In genomic region chr6:63793727-63794126, GRCh38 we compare ENCODE assay signal across 18 cellular contexts.
A peak's percentile ranks its signal among the peaks of the same experiment; 100 is the strongest.
DNase-seq lines count a peak whose midpoint lies in the region; ATAC-seq and TF ChIP-seq lines count a peak whose summit lies in the region.
"Had no signal": no experiment of that assay in that cellular context is flagged by ENCODE, and none has a peak within 500 bp of the region (broad histone marks: within the 10 kb centered on the region; RNA-seq: fewer than 3 reads in every experiment).

No MANE protein-coding gene starts in this region.

- intact Hi-C loops in CD14-positive monocyte (cut with micrococcal nuclease) (no loop called here), psoas muscle (cut with DNase I) (no loop called here)
- intact Hi-C loops in activated CD4-positive, alpha-beta memory T cell treated with anti-CD3 and anti-CD28 coated beads for 36 hours (cut with micrococcal nuclease): no loop called here

- H3K27ac Mint-ChIP-seq in CD14-positive monocyte: peak overlapping the region in 6 of 7 donors; percentile 12 to 76 (median 46)
- H3K27ac Mint-ChIP-seq in activated CD4-positive, alpha-beta memory T cell treated with anti-CD3 and anti-CD28 coated beads for 36 hours: no peak overlapping the region

- POLR2A ChIA-PET in activated CD4-positive, alpha-beta memory T cell treated with anti-CD3 and anti-CD28 coated beads for 36 hours (lab: Charles Lee): no interaction called here

- H3K36me3 ChIP-seq in neutrophil (no peaks in the 10 kb centered on the region), psoas muscle (ENCODE audit: insufficient read depth in 1 of 2, low read depth in 1 of 2) (no peaks in the 10 kb centered on the region), osteoblast (ENCODE audit: insufficient read depth, low read length) (no peaks in the 10 kb centered on the region)
- H3K36me3 ChIP-seq: BLaER1 treated with 17β-estradiol and CSF1 and Interleukin-3, amounts not matched to agents 10 nM and 100 nM; SJSA1 had no signal

- H3K27me3 ChIP-seq in neutrophil (no peaks in the 10 kb centered on the region), psoas muscle (ENCODE audit: insufficient read depth in 3 of 3, low read length in 2 of 3) (peaks cover 0 to 4% (median 0%) of the 10 kb centered on the region in 3 donors), osteoblast (ENCODE audit: insufficient read depth, low read length) (no peaks in the 10 kb centered on the region)
- H3K27me3 ChIP-seq: BLaER1 treated with 17β-estradiol and CSF1 and Interleukin-3, amounts not matched to agents 10 nM and 100 nM had no signal

- H2AFZ ChIP-seq in osteoblast (ENCODE audit: low read length): no peak overlapping the region
- H2AFZ ChIP-seq: GM23248, PC-9 had no signal

- CTCF ChIA-PET in activated CD4-positive, alpha-beta memory T cell treated with anti-CD3 and anti-CD28 coated beads for 36 hours (lab: Charles Lee): no interaction called here

- H3K27ac ChIP-seq in neutrophil: peak overlapping the region; percentile 74
- no peak overlapping the region for H3K27ac ChIP-seq in psoas muscle
- H3K27ac ChIP-seq in osteoblast (ENCODE audit: low read depth, low read length): no peak overlapping the region
- H3K27ac ChIP-seq: BLaER1 treated with 17β-estradiol and CSF1 and Interleukin-3, amounts not matched to agents 10 nM and 100 nM; GM23248; PC-9; SJSA1 had no signal

- H4K20me1 ChIP-seq in osteoblast (ENCODE audit: insufficient read depth, low read length): no peaks in the 10 kb centered on the region
- H4K20me1 ChIP-seq: BLaER1 treated with 17β-estradiol and CSF1 and Interleukin-3, amounts not matched to agents 10 nM and 100 nM had no signal

- TF ChIP-seq CTCF in CD14-positive monocyte (IDR thresholded peaks at IDR 0.05) (no peak), neutrophil (IDR thresholded peaks at IDR 0.05) (no peak), psoas muscle (IDR thresholded peaks at IDR 0.05) (no peak), osteoblast (IDR thresholded peaks at IDR 0.05; ENCODE audit: extremely low read depth, low read depth, low read length) (no peak)

- H3K4me3 ChIP-seq in neutrophil (ENCODE audit: low read depth in 1 of 2, low read length in 1 of 2) (no peak overlapping the region), psoas muscle (no peak overlapping the region), osteoblast (ENCODE audit: insufficient read depth, low read length) (no peak overlapping the region)
- H3K4me3 ChIP-seq: BLaER1 treated with 17β-estradiol and CSF1 and Interleukin-3, amounts not matched to agents 10 nM and 100 nM; GM23248; PC-9; SJSA1 had no signal

- no peaks in the 10 kb centered on the region for H3K9me3 ChIP-seq in neutrophil
- no peaks in the 10 kb centered on the region for H3K9me3 ChIP-seq in psoas muscle
- H3K9me3 ChIP-seq in osteoblast (ENCODE audit: low read depth, low read length): no peaks in the 10 kb centered on the region
- H3K9me3 ChIP-seq: BLaER1 treated with 17β-estradiol and CSF1 and Interleukin-3, amounts not matched to agents 10 nM and 100 nM; SJSA1 had no signal

- H3K4me2 ChIP-seq in osteoblast (ENCODE audit: insufficient read depth, low read length): no peak overlapping the region
- H3K4me2 ChIP-seq: PC-9 had no signal

- no peaks in the 10 kb centered on the region for H3K79me2 ChIP-seq in osteoblast (ENCODE audit: insufficient read depth, low read length)

- no peaks in the 10 kb centered on the region for H3K36me3 Mint-ChIP-seq in CD14-positive monocyte
- no peaks in the 10 kb centered on the region for H3K36me3 Mint-ChIP-seq in activated CD4-positive, alpha-beta memory T cell treated with anti-CD3 and anti-CD28 coated beads for 36 hours

- H3K4me1 ChIP-seq in neutrophil (ENCODE audit: control insufficient read depth in 1 of 2, insufficient read depth in 1 of 2, low read depth in 1 of 2, low read length in 1 of 2): peaks cover 24 to 35% of the 10 kb centered on the region in 2 experiments
- no peaks in the 10 kb centered on the region for H3K4me1 ChIP-seq in psoas muscle
- no peaks in the 10 kb centered on the region for H3K4me1 ChIP-seq in osteoblast (ENCODE audit: insufficient read depth, low read length)
- H3K4me1 ChIP-seq: SJSA1 had no signal

- DNase-seq in CD14-positive monocyte (ENCODE audit: low spot score) (no peak), psoas muscle (no peak), osteoblast (ENCODE audit: insufficient read length, low spot score, missing footprints) (no peak)
- no peak for DNase-seq in activated CD4-positive, alpha-beta memory T cell treated with anti-CD3 and anti-CD28 coated beads for 36 hours
- DNase-seq: DND-41, NCI-H187 treated with DMSO at 0.1 percent for 48 hours, NCI-H2171, NCI-H446, PC-9, SW 1271 had no signal

- no peaks in the 10 kb centered on the region for H3K9me3 Mint-ChIP-seq in CD14-positive monocyte
- no peaks in the 10 kb centered on the region for H3K9me3 Mint-ChIP-seq in activated CD4-positive, alpha-beta memory T cell treated with anti-CD3 and anti-CD28 coated beads for 36 hours

- ATAC-seq in GM21723 (IDR thresholded peaks at IDR 0.05; ENCODE audit: unreplicated experiment): peak; percentile 70
- ATAC-seq in HG03432 (IDR thresholded peaks at IDR 0.05; ENCODE audit: unreplicated experiment): peak; percentile 57
- no peak for ATAC-seq in GM21619 (IDR thresholded peaks at IDR 0.05; ENCODE audit: unreplicated experiment)
- ATAC-seq in psoas muscle: no peak
- ATAC-seq: HCT116 had no signal

- no peak overlapping the region for H3K4me3 Mint-ChIP-seq in CD14-positive monocyte
- no peak overlapping the region for H3K4me3 Mint-ChIP-seq in activated CD4-positive, alpha-beta memory T cell treated with anti-CD3 and anti-CD28 coated beads for 36 hours

- no peaks in the 10 kb centered on the region for H3K27me3 Mint-ChIP-seq in CD14-positive monocyte (ENCODE audit: low read depth in 3 of 3)
- H3K27me3 Mint-ChIP-seq in activated CD4-positive, alpha-beta memory T cell treated with anti-CD3 and anti-CD28 coated beads for 36 hours: peaks cover 4% of the 10 kb centered on the region

- peaks cover 34% of the 10 kb centered on the region for H3K4me1 Mint-ChIP-seq in CD14-positive monocyte
- H3K4me1 Mint-ChIP-seq in activated CD4-positive, alpha-beta memory T cell treated with anti-CD3 and anti-CD28 coated beads for 36 hours (ENCODE audit: low read depth): no peaks in the 10 kb centered on the region

- 67 to 71% (median 70%) methylated on average over 2 of the region's 2 CpGs for WGBS in psoas muscle, 3 donors

Comparison
In these comparisons a context has a peak if more than half of its experiments do, and no peak if none do; other contexts are left out.
1. ATAC-seq: peak in GM21723 (single experiment) and HG03432 (single experiment); none in GM21619 (single experiment) and psoas muscle (0 of 4).